ENCODE assay signal across 30 cellular contexts in the genomic region with DNA sequence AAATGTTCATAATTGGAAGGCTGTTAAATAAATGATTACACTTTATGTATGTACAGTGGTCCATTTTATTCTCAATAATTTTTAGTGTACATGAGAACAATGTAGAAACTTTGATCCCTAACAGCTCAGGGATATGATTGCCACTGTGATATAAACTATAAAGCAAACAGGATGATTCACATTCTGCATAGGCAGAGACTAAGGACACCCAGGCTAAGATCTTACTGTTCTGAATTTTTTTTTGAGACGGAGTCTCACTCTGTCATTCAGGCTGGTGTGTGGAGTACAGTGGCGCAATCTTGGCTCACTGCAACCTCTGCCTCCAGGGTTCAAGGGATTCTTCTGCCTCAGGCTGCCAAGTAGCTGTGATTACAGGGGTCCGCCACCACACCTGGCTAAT.
"Had no signal": no experiment of that assay in that cellular context is flagged by ENCODE, and none has a peak within 500 bp of the region (broad histone marks: within the 10 kb centered on the region; RNA-seq: fewer than 3 reads in every experiment).

No MANE protein-coding gene starts in this region.

- H3K4me3 ChIP-seq: body of pancreas, MG63 had no signal

- H3K4me1 Mint-ChIP-seq: activated CD4-positive, alpha-beta T cell treated with anti-CD3 and anti-CD28 coated beads, Interleukin-2, amount 10 ng/mL, durations not matched to agents 7 days and 5 days; activated naive CD4-positive, alpha-beta T cell treated with anti-CD3 and anti-CD28 coated beads, Interleukin-2, amount 10 ng/mL, durations not matched to agents 7 days and 5 days; activated naive CD8-positive, alpha-beta T cell treated with anti-CD3 and anti-CD28 coated beads for 36 hours; T-cell had no signal

- H3K9me3 Mint-ChIP-seq: activated CD4-positive, alpha-beta memory T cell treated with anti-CD3 and anti-CD28 coated beads for 36 hours; activated CD4-positive, alpha-beta T cell treated with anti-CD3 and anti-CD28 coated beads, Interleukin-2, amount 10 ng/mL, durations not matched to agents 7 days and 5 days; activated naive CD8-positive, alpha-beta T cell treated with anti-CD3 and anti-CD28 coated beads for 36 hours had no signal

- ATAC-seq: body of pancreas, Panc1, T-cell had no signal

- H3K27me3 ChIP-seq: body of pancreas, MG63 had no signal

- H3K4me3 Mint-ChIP-seq: activated CD4-positive, alpha-beta memory T cell treated with anti-CD3 and anti-CD28 coated beads for 36 hours; activated CD4-positive, alpha-beta T cell treated with anti-CD3 and anti-CD28 coated beads, Interleukin-2, amount 10 ng/mL, durations not matched to agents 7 days and 5 days; activated naive CD4-positive, alpha-beta T cell treated with anti-CD3 and anti-CD28 coated beads, Interleukin-2, amount 10 ng/mL, durations not matched to agents 7 days and 5 days; activated naive CD8-positive, alpha-beta T cell treated with anti-CD3 and anti-CD28 coated beads for 36 hours; T-cell had no signal

- H3K27me3 Mint-ChIP-seq: activated CD4-positive, alpha-beta memory T cell treated with anti-CD3 and anti-CD28 coated beads for 36 hours; activated CD4-positive, alpha-beta T cell treated with anti-CD3 and anti-CD28 coated beads, Interleukin-2, amount 10 ng/mL, durations not matched to agents 7 days and 5 days; activated naive CD4-positive, alpha-beta T cell treated with anti-CD3 and anti-CD28 coated beads, Interleukin-2, amount 10 ng/mL, durations not matched to agents 7 days and 5 days; activated naive CD8-positive, alpha-beta T cell treated with anti-CD3 and anti-CD28 coated beads for 36 hours; T-cell had no signal

- DNase-seq: activated CD4-positive, alpha-beta memory T cell treated with anti-CD3 and anti-CD28 coated beads for 36 hours; activated CD4-positive, alpha-beta T cell treated with anti-CD3 and anti-CD28 coated beads, Interleukin-2, amount 10 ng/mL, durations not matched to agents 7 days and 5 days; activated CD4-positive, CD25-positive, alpha-beta regulatory T cell; activated gamma-delta T cell treated with Interleukin-2 at 50 U/mL for 16 hours; activated naive CD4-positive, alpha-beta T cell treated with anti-CD3 and anti-CD28 coated beads, Interleukin-2, amount 10 ng/mL, durations not matched to agents 7 days and 5 days; activated naive CD8-positive, alpha-beta T cell treated with anti-CD3 and anti-CD28 coated beads for 36 hours; activated T-cell treated with anti-CD3 and anti-CD28 coated beads for 4 hours; activated T-cell treated with anti-CD3 and anti-CD28 coated beads, Interleukin-2, amount 50 U/mL, for 48 hours; aorta; body of pancreas; central memory CD4-positive, alpha-beta T cell; MG63; MV-4-11; NCI-H1092 treated with DMSO at 0.1 percent for 48 hours; NCI-H1417 treated with DMSO at 0.1 percent for 48 hours; NCI-H1694; NCI-H2029; NCI-H345; NCI-H510A; NCI-H526 treated with DMSO at 0.1 percent for 48 hours; NCI-H82; SHP77 treated with DMSO at 0.1 percent for 48 hours; T-cell; T-helper 2 cell; T1000 had no signal

- H3K9me3 ChIP-seq: body of pancreas, MG63 had no signal

- H3K27ac Mint-ChIP-seq: activated CD4-positive, alpha-beta memory T cell treated with anti-CD3 and anti-CD28 coated beads for 36 hours; activated CD4-positive, alpha-beta T cell treated with anti-CD3 and anti-CD28 coated beads, Interleukin-2, amount 10 ng/mL, durations not matched to agents 7 days and 5 days; activated naive CD4-positive, alpha-beta T cell treated with anti-CD3 and anti-CD28 coated beads, Interleukin-2, amount 10 ng/mL, durations not matched to agents 7 days and 5 days; activated naive CD8-positive, alpha-beta T cell treated with anti-CD3 and anti-CD28 coated beads for 36 hours; activated T-helper 2 cell treated with anti-CD3 and anti-CD28 coated beads, Interferon-gamma antibody, Interleukin-2, Interleukin-4, amounts not matched to agents 10 μg/mL and 5 μg/mL and 100 μg/mL, durations not matched to agents 14 hours and 24 hours and 36 hours; T-cell had no signal

- FAIRE-seq: bronchial epithelial cell, TTC549 had no signal

- H3K27ac ChIP-seq: body of pancreas, VCaP had no signal

- H3K36me3 Mint-ChIP-seq: activated CD4-positive, alpha-beta memory T cell treated with anti-CD3 and anti-CD28 coated beads for 36 hours; activated naive CD4-positive, alpha-beta T cell treated with anti-CD3 and anti-CD28 coated beads, Interleukin-2, amount 10 ng/mL, durations not matched to agents 7 days and 5 days; activated naive CD8-positive, alpha-beta T cell treated with anti-CD3 and anti-CD28 coated beads for 36 hours; T-cell had no signal

- H3K4me1 ChIP-seq: body of pancreas had no signal
